Comparison of ENCODE assay signal across 3 cellular contexts in the genomic region with DNA sequence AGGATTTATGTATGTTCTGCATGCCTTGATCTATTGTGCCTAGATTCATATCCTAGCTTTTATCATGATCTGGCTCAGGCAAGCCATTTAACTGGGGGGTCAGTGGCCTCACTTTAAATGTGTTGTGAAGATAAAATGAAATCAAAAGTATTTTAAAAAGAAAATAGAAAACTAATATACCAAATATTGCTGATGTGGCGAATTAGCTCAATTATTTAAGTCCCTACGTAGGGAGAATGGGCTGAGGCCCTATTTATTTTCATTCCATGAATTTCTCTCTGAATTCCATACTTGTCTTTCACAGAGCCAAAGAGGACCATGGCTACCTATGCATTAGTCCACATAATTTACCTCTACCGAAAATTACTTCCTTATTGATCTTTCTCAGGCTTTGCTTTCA.
A peak's percentile ranks its signal among the peaks of the same experiment; 100 is the strongest.
TF ChIP-seq lines count a peak whose summit lies in the region.

No MANE protein-coding gene starts in this region.

TF ChIP-seq in A549, 52 proteins besides CTCF, POLR2A, EP300 and RAD21:
- TF ChIP-seq, protein P1, sequence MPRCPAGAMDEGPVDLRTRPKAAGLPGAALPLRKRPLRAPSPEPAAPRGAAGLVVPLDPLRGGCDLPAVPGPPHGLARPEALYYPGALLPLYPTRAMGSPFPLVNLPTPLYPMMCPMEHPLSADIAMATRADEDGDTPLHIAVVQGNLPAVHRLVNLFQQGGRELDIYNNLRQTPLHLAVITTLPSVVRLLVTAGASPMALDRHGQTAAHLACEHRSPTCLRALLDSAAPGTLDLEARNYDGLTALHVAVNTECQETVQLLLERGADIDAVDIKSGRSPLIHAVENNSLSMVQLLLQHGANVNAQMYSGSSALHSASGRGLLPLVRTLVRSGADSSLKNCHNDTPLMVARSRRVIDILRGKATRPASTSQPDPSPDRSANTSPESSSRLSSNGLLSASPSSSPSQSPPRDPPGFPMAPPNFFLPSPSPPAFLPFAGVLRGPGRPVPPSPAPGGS (IDR thresholded peaks at IDR 0.05): no peak
- TF ChIP-seq RFX5 (IDR thresholded peaks at IDR 0.05) (no peak), NPAS2 (CRISPR knock-in tag; IDR thresholded peaks at IDR 0.05; ENCODE audit: borderline replicate concordance) (no peak), RARB (CRISPR knock-in tag; IDR thresholded peaks at IDR 0.05) (no peak), MAFK (IDR thresholded peaks at IDR 0.05; ENCODE audit: partially characterized antibody) (peak; percentile 96), FOXS1 (CRISPR knock-in tag; IDR thresholded peaks at IDR 0.05) (no peak), JUN (IDR thresholded peaks at IDR 0.05) (no peak)
- TF ChIP-seq, protein P2, sequence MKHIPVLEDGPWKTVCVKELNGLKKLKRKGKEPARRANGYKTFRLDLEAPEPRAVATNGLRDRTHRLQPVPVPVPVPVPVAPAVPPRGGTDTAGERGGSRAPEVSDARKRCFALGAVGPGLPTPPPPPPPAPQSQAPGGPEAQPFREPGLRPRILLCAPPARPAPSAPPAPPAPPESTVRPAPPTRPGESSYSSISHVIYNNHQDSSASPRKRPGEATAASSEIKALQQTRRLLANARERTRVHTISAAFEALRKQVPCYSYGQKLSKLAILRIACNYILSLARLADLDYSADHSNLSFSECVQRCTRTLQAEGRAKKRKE (CRISPR knock-in tag; IDR thresholded peaks at IDR 0.05; ENCODE audit: low read depth): no peak
TF ChIP-seq in A549: peak in this region for 1.

TF ChIP-seq in HCT116, 20 proteins besides CTCF, POLR2A, EP300 and RAD21:
- TF ChIP-seq, protein P3, sequence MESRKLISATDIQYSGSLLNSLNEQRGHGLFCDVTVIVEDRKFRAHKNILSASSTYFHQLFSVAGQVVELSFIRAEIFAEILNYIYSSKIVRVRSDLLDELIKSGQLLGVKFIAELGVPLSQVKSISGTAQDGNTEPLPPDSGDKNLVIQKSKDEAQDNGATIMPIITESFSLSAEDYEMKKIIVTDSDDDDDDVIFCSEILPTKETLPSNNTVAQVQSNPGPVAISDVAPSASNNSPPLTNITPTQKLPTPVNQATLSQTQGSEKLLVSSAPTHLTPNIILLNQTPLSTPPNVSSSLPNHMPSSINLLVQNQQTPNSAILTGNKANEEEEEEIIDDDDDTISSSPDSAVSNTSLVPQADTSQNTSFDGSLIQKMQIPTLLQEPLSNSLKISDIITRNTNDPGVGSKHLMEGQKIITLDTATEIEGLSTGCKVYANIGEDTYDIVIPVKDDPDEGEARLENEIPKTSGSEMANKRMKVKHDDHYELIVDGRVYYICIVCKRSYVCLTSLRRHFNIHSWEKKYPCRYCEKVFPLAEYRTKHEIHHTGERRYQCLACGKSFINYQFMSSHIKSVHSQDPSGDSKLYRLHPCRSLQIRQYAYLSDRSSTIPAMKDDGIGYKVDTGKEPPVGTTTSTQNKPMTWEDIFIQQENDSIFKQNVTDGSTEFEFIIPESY (IDR thresholded peaks at IDR 0.05; ENCODE audit: extremely low read depth, insufficient replicate concordance, low read length): no peak
- no peak for TF ChIP-seq POLR2AphosphoS5 (IDR thresholded peaks at IDR 0.05; ENCODE audit: low read depth, low read length)
- no peak for TF ChIP-seq ZFX (IDR thresholded peaks at IDR 0.05)
- no peak for TF ChIP-seq ELF1 (IDR thresholded peaks at IDR 0.05; ENCODE audit: borderline replicate concordance, low read depth)

TF ChIP-seq in K562, 482 proteins besides CTCF, POLR2A, EP300 and RAD21:
- TF ChIP-seq ZNF316 (IDR thresholded peaks at IDR 0.05) (peak; percentile 98), HEY1 (CRISPR knock-in tag; IDR thresholded peaks at IDR 0.05; ENCODE audit: borderline replicate concordance) (no peak), SIN3A (IDR thresholded peaks at IDR 0.05; ENCODE audit: borderline replicate concordance in 2 of 2, control insufficient read depth in 1 of 2, low read depth in 2 of 2, low read length in 2 of 2) (0 out of 4 replicates have a peak, but pooled peaks of 1 of the 2 experiments have one; percentile 5), C11orf30 (IDR thresholded peaks at IDR 0.05; ENCODE audit: low read depth) (peak; percentile 95), SRSF9 (IDR thresholded peaks at IDR 0.05; ENCODE audit: borderline replicate concordance, low read depth, low read length) (no peak), MAFG (tag; conservative IDR thresholded peaks at IDR 0.05) (peak; percentile 94), MAFK (IDR thresholded peaks at IDR 0.05; ENCODE audit: low read length) (peak; percentile 97), MAFF (IDR thresholded peaks at IDR 0.05; ENCODE audit: low read length) (peak; percentile 97)
- TF ChIP-seq, protein P4, sequence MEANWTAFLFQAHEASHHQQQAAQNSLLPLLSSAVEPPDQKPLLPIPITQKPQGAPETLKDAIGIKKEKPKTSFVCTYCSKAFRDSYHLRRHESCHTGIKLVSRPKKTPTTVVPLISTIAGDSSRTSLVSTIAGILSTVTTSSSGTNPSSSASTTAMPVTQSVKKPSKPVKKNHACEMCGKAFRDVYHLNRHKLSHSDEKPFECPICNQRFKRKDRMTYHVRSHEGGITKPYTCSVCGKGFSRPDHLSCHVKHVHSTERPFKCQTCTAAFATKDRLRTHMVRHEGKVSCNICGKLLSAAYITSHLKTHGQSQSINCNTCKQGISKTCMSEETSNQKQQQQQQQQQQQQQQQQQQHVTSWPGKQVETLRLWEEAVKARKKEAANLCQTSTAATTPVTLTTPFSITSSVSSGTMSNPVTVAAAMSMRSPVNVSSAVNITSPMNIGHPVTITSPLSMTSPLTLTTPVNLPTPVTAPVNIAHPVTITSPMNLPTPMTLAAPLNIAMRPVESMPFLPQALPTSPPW (CRISPR knock-in tag; IDR thresholded peaks at IDR 0.05): 0 out of 2 replicates have a peak, but pooled peaks have one; percentile 10
TF ChIP-seq in K562: peak in this region for 7.
